Comparison of ENCODE assay signal across 12 cellular contexts in the genomic region with DNA sequence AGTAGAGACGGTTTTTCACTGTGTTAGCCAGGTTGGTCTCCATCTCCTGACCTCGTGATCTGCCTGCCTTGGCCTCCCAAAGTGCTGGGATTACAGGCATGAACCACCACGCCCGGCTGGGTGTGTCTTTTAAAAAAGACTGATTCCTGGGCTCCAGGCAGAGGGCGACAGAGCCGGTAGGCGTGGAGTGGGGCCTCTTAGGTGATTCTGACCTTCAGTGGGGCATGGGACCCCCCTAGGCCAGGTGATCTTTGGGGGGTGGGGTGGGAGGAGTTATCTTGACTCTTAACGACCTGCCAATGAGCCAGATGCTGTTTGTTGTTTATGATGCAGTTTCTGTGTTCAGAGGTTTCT. TPM values are rescaled to one million over a fixed set of nuclear protein-coding genes. Genes with fewer than 3 reads are reported as not detected.
A peak's percentile ranks its signal among the peaks of the same experiment; 100 is the strongest.
DNase-seq lines count a peak whose midpoint lies in the region; ATAC-seq and TF ChIP-seq lines count a peak whose summit lies in the region.
"Had no signal": no experiment of that assay in that cellular context is flagged by ENCODE, and none has a peak within 500 bp of the region (broad histone marks: within the 10 kb centered on the region; RNA-seq: fewer than 3 reads in every experiment).

No MANE protein-coding gene starts in this region.

- peaks cover 36% of the 10 kb centered on the region for H3K4me1 ChIP-seq in testis
- peaks cover 0 to 59% (median 20%) of the 10 kb centered on the region in 12 donors for H3K4me1 ChIP-seq in heart left ventricle

- no peak for TF ChIP-seq CTCF in testis (IDR thresholded peaks at IDR 0.05)
- TF ChIP-seq CTCF in heart left ventricle (IDR thresholded peaks at IDR 0.05) = no peak

- H3K27ac Mint-ChIP-seq in T-helper 2 cell treated with Interferon-gamma antibody and Interleukin-4, amounts not matched to agents 5 μg/mL and 100 μg/mL, for 36 hours = peak overlapping the region; percentile 92
- peak overlapping the region; percentile 99 for H3K27ac Mint-ChIP-seq in activated naive CD8-positive, alpha-beta T cell treated with anti-CD3 and anti-CD28 coated beads for 36 hours

- peaks cover 32% of the 10 kb centered on the region for H3K36me3 Mint-ChIP-seq in T-helper 2 cell treated with Interferon-gamma antibody and Interleukin-4, amounts not matched to agents 5 μg/mL and 100 μg/mL, for 36 hours (ENCODE audit: low read depth)
- H3K36me3 Mint-ChIP-seq in activated naive CD8-positive, alpha-beta T cell treated with anti-CD3 and anti-CD28 coated beads for 36 hours = peaks cover 34% of the 10 kb centered on the region

- no peaks in the 10 kb centered on the region for H3K27me3 ChIP-seq in layer of hippocampus (ENCODE audit: control insufficient read depth, insufficient read depth, low read length)
- no peaks in the 10 kb centered on the region for H3K27me3 ChIP-seq in testis
- H3K27me3 ChIP-seq in heart left ventricle = no peaks in the 10 kb centered on the region

- no peaks in the 10 kb centered on the region for H3K9me3 Mint-ChIP-seq in T-helper 2 cell treated with Interferon-gamma antibody and Interleukin-4, amounts not matched to agents 5 μg/mL and 100 μg/mL, for 36 hours
- H3K9me3 Mint-ChIP-seq in activated naive CD8-positive, alpha-beta T cell treated with anti-CD3 and anti-CD28 coated beads for 36 hours = peaks cover 4% of the 10 kb centered on the region

- H3K9me3 ChIP-seq in testis (no peaks in the 10 kb centered on the region), heart left ventricle (no peaks in the 10 kb centered on the region)
- H3K9me3 ChIP-seq: left ventricle myocardium inferior had no signal

- TF ChIP-seq POLR2A in testis (IDR thresholded peaks at IDR 0.05) (no peak), heart left ventricle (IDR thresholded peaks at IDR 0.05) (no peak)

- peak overlapping the region; percentile 74 for H3K4me3 Mint-ChIP-seq in T-helper 2 cell treated with Interferon-gamma antibody and Interleukin-4, amounts not matched to agents 5 μg/mL and 100 μg/mL, for 36 hours
- H3K4me3 Mint-ChIP-seq in activated naive CD8-positive, alpha-beta T cell treated with anti-CD3 and anti-CD28 coated beads for 36 hours = peak overlapping the region; percentile 73

- H3K4me1 Mint-ChIP-seq in T-helper 2 cell treated with Interferon-gamma antibody and Interleukin-4, amounts not matched to agents 5 μg/mL and 100 μg/mL, for 36 hours (ENCODE audit: low read depth) = peaks cover 85% of the 10 kb centered on the region
- peaks cover 96% of the 10 kb centered on the region for H3K4me1 Mint-ChIP-seq in activated naive CD8-positive, alpha-beta T cell treated with anti-CD3 and anti-CD28 coated beads for 36 hours

- intact Hi-C loops in testis (cut with DNase I; ENCODE audit: low total_unique reads) (no loop called here), posterior cingulate gyrus (cut with DNase I) (no loop called here), heart left ventricle (cut with DNase I) (no loop called here)

- H3K27ac ChIP-seq in layer of hippocampus (ENCODE audit: low read depth, low read length) (peak overlapping the region; percentile 68), testis (peak overlapping the region; percentile 29 to 51), heart left ventricle (peak overlapping the region in 3 of 12 donors; percentile 29 to 78 (median 60))

- H3K36me3 ChIP-seq in testis (ENCODE audit: low read depth, missing control alignments) (no peaks in the 10 kb centered on the region), heart left ventricle (no peaks in the 10 kb centered on the region)
- H3K36me3 ChIP-seq: left ventricle myocardium inferior had no signal

- H3K27me3 Mint-ChIP-seq in T-helper 2 cell treated with Interferon-gamma antibody and Interleukin-4, amounts not matched to agents 5 μg/mL and 100 μg/mL, for 36 hours (ENCODE audit: low read depth) = no peaks in the 10 kb centered on the region
- no peaks in the 10 kb centered on the region for H3K27me3 Mint-ChIP-seq in activated naive CD8-positive, alpha-beta T cell treated with anti-CD3 and anti-CD28 coated beads for 36 hours

- WGBS in testis, 2 donors = 58 to 65% methylated on average over 8 of the region's 8 CpGs
- WGBS in heart left ventricle, 4 donors = 65 to 80% (median 75%) methylated on average over 8 of the region's 8 CpGs

- ATAC-seq in heart left ventricle = no peak

- DNase-seq in T-helper 2 cell treated with Interferon-gamma antibody and Interleukin-4, amounts not matched to agents 5 μg/mL and 100 μg/mL, for 36 hours (ENCODE audit: low spot score) = no peak
- no peak for DNase-seq in T-helper 2 cell
- no peak for DNase-seq in activated naive CD8-positive, alpha-beta T cell treated with anti-CD3 and anti-CD28 coated beads for 36 hours
- no peak for DNase-seq in testis
- DNase-seq in posterior cingulate gyrus = no peak
- no peak for DNase-seq in heart left ventricle
- no peak for DNase-seq in NCI-H510A treated with DMSO at 0.1 percent for 48 hours (lab: John Stamatoyannopoulos, UW)
- DNase-seq: ACHN, cortex of kidney, left ventricle myocardium inferior, NCI-H510A had no signal

- H3K4me3 ChIP-seq in testis (no peak overlapping the region), heart left ventricle (no peak overlapping the region)

RNA-seq across cellular contexts. Expression of gene SORL1, which starts 13.6 kb away (rescaled TPM):
- total RNA-seq in activated naive CD8-positive, alpha-beta T cell treated with anti-CD3 and anti-CD28 coated beads for 36 hours = 10 to 100 TPM; 47.5 to 47.9 TPM
- total RNA-seq in testis (10 to 100 TPM; 21.8 to 30.0 TPM), heart left ventricle (10 to 100 TPM in 3 of 9 donors, 1 to 10 TPM in 6; 2.9 to 20.5 (median 5.8) TPM)
- polyA plus RNA-seq in testis (ENCODE audit: insufficient read depth, low read depth, low replicate concordance) (14.7 TPM), heart left ventricle (under 1 TPM; 0.72 to 0.83 TPM)
